Comparison of ENCODE assay signal across 1 cellular context in the genomic region with DNA sequence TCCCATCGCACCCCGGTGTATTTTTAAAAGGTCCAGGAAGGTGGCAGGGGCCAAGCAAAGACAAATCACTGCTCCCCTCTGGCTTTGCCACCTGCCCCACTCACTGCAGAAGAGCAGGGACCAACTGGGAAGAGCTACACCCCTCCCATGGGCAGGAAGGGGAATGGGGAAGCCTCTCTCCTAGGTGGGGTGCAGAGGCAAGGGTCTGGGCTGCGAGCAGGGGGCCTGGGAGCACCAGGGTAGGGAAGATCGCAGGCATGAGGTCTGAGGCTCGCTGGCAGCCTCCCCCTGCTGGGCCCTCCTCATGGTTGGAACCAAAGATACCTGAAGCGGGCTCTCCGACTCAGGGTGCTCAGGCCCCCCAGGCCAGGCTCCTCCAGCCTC.
TF ChIP-seq lines count a peak whose summit lies in the region.

No MANE protein-coding gene starts in this region.

TF ChIP-seq in WTC11, 78 proteins besides CTCF, POLR2A, EP300 and RAD21 (continued from another document):
- TF ChIP-seq, protein P1, sequence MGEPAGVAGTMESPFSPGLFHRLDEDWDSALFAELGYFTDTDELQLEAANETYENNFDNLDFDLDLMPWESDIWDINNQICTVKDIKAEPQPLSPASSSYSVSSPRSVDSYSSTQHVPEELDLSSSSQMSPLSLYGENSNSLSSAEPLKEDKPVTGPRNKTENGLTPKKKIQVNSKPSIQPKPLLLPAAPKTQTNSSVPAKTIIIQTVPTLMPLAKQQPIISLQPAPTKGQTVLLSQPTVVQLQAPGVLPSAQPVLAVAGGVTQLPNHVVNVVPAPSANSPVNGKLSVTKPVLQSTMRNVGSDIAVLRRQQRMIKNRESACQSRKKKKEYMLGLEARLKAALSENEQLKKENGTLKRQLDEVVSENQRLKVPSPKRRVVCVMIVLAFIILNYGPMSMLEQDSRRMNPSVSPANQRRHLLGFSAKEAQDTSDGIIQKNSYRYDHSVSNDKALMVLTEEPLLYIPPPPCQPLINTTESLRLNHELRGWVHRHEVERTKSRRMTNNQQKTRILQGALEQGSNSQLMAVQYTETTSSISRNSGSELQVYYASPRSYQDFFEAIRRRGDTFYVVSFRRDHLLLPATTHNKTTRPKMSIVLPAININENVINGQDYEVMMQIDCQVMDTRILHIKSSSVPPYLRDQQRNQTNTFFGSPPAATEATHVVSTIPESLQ (CRISPR knock-in tag; IDR thresholded peaks at IDR 0.05), result no peak
- TF ChIP-seq FOXJ3 (CRISPR knock-in tag; IDR thresholded peaks at IDR 0.05; ENCODE audit: borderline replicate concordance), result no peak
- TF ChIP-seq MYBL2 (CRISPR knock-in tag; IDR thresholded peaks at IDR 0.05), result no peak
- TF ChIP-seq FOXP1 (CRISPR knock-in tag; IDR thresholded peaks at IDR 0.05; ENCODE audit: borderline replicate concordance), result no peak
- TF ChIP-seq, protein P2, sequence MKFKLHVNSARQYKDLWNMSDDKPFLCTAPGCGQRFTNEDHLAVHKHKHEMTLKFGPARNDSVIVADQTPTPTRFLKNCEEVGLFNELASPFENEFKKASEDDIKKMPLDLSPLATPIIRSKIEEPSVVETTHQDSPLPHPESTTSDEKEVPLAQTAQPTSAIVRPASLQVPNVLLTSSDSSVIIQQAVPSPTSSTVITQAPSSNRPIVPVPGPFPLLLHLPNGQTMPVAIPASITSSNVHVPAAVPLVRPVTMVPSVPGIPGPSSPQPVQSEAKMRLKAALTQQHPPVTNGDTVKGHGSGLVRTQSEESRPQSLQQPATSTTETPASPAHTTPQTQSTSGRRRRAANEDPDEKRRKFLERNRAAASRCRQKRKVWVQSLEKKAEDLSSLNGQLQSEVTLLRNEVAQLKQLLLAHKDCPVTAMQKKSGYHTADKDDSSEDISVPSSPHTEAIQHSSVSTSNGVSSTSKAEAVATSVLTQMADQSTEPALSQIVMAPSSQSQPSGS (CRISPR knock-in tag; IDR thresholded peaks at IDR 0.05; ENCODE audit: borderline replicate concordance, low read depth), result no peak
- no peak for TF ChIP-seq IRF2 (CRISPR knock-in tag; IDR thresholded peaks at IDR 0.05; ENCODE audit: borderline replicate concordance, low read depth)
- TF ChIP-seq, protein P3, sequence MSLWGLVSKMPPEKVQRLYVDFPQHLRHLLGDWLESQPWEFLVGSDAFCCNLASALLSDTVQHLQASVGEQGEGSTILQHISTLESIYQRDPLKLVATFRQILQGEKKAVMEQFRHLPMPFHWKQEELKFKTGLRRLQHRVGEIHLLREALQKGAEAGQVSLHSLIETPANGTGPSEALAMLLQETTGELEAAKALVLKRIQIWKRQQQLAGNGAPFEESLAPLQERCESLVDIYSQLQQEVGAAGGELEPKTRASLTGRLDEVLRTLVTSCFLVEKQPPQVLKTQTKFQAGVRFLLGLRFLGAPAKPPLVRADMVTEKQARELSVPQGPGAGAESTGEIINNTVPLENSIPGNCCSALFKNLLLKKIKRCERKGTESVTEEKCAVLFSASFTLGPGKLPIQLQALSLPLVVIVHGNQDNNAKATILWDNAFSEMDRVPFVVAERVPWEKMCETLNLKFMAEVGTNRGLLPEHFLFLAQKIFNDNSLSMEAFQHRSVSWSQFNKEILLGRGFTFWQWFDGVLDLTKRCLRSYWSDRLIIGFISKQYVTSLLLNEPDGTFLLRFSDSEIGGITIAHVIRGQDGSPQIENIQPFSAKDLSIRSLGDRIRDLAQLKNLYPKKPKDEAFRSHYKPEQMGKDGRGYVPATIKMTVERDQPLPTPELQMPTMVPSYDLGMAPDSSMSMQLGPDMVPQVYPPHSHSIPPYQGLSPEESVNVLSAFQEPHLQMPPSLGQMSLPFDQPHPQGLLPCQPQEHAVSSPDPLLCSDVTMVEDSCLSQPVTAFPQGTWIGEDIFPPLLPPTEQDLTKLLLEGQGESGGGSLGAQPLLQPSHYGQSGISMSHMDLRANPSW (CRISPR knock-in tag; conservative IDR thresholded peaks at IDR 0.05; ENCODE audit: low read depth), result no peak
- TF ChIP-seq NR1H2 (CRISPR knock-in tag; IDR thresholded peaks at IDR 0.05), result no peak
- TF ChIP-seq RELA (CRISPR knock-in tag; IDR thresholded peaks at IDR 0.05; ENCODE audit: borderline replicate concordance), result no peak
- TF ChIP-seq HMGXB4 (CRISPR knock-in tag; IDR thresholded peaks at IDR 0.05), result no peak
- no peak for TF ChIP-seq ZNF263 (CRISPR knock-in tag; IDR thresholded peaks at IDR 0.05; ENCODE audit: low read depth)
TF ChIP-seq in WTC11: peak in this region for 0.
